Comparison of ENCODE assay signal across 31 cellular contexts in genomic region chr4:23212558-23212957, GRCh38.
"Had no signal": no experiment of that assay in that cellular context is flagged by ENCODE, and none has a peak within 500 bp of the region (broad histone marks: within the 10 kb centered on the region; RNA-seq: fewer than 3 reads in every experiment).

No MANE protein-coding gene starts in this region.

- DNase-seq: kidney glomerular epithelial cell; left cardiac atrium; left lung; lower lobe of right lung; mammary epithelial cell; mesenchymal stem cell; naive B cell; natural killer cell; nephron progenitor cell; ovary; retina; right cardiac atrium; stimulated activated CD4-positive, alpha-beta T cell treated with anti-CD3 and anti-CD28 coated beads, Interleukin-12 subunit alpha, Interleukin-12 subunit beta, amount 100 ng/mL, for 4 hours; stimulated activated CD4-positive, alpha-beta T cell treated with anti-CD3 and anti-CD28 coated beads, Interleukin-15, amount 100 ng/mL, for 24 hours; stimulated activated CD4-positive, alpha-beta T cell treated with anti-CD3 and anti-CD28 coated beads, Interleukin-2, amount 100 ng/mL, for 24 hours; stimulated activated CD4-positive, alpha-beta T cell treated with anti-CD3 and anti-CD28 coated beads, Interleukin-4, amount 100 ng/mL, for 24 hours; stimulated activated naive CD4-positive, alpha-beta T cell; tibial artery; trophoblast cell; upper lobe of right lung had no signal

- H3K4me1 Mint-ChIP-seq: naive B cell; natural killer cell; stimulated activated effector memory CD8-positive, alpha-beta T cell treated with anti-CD3 and anti-CD28 coated beads, Interleukin-12 subunit alpha, Interleukin-12 subunit beta, amount 100 ng/mL, for 72 hours had no signal

- H3K9me3 Mint-ChIP-seq: stimulated activated naive CD8-positive, alpha-beta T cell treated with anti-CD3 and anti-CD28 coated beads, Interleukin-15, Interleukin-2, amounts not matched to agents 100 ng/mL and 50 ng/mL, for 24 hours had no signal

- H3K36me3 Mint-ChIP-seq: naive B cell; natural killer cell; neural progenitor cell; stimulated activated effector memory CD8-positive, alpha-beta T cell treated with anti-CD3 and anti-CD28 coated beads, Interleukin-12 subunit alpha, Interleukin-12 subunit beta, amount 100 ng/mL, for 72 hours had no signal

- H3K27ac ChIP-seq: hepatocyte, left lung, lower lobe of right lung, neural progenitor cell, ovary, skin epidermis, suprapubic skin, thoracic aorta, tibial artery, upper lobe of right lung had no signal

- ATAC-seq: left cardiac atrium; left lung; lower lobe of right lung; natural killer cell; right cardiac atrium; sciatic nerve; stimulated activated effector memory CD8-positive, alpha-beta T cell treated with anti-CD3 and anti-CD28 coated beads, Interleukin-12 subunit alpha, Interleukin-12 subunit beta, amount 100 ng/mL, for 72 hours; upper lobe of right lung had no signal

- FAIRE-seq: keratinocyte, urothelium cell line had no signal

- H2AFZ ChIP-seq: hepatocyte, neural progenitor cell had no signal

- H3K4me2 ChIP-seq: hepatocyte, neural progenitor cell had no signal

- H3K36me3 ChIP-seq: left lung, lower lobe of right lung, neural progenitor cell, ovary, suprapubic skin, thoracic aorta, tibial artery, upper lobe of right lung had no signal

- H3K4me3 ChIP-seq: hepatocyte, left lung, lower lobe of right lung, neural progenitor cell, ovary, skin epidermis, suprapubic skin, thoracic aorta, tibial artery, upper lobe of right lung had no signal

- H3K4me1 ChIP-seq: left lung, lower lobe of right lung, suprapubic skin, tibial artery, upper lobe of right lung had no signal

- H3K79me2 ChIP-seq: hepatocyte had no signal

- H3K27me3 ChIP-seq: hepatocyte, left lung, neural progenitor cell, ovary, suprapubic skin, tibial artery, upper lobe of right lung had no signal

- H3K27me3 Mint-ChIP-seq: naive B cell; progenitor cell of endocrine pancreas; stimulated activated naive CD8-positive, alpha-beta T cell treated with anti-CD3 and anti-CD28 coated beads, Interleukin-15, Interleukin-2, amounts not matched to agents 100 ng/mL and 50 ng/mL, for 24 hours had no signal

- H3K27ac Mint-ChIP-seq: naive B cell; natural killer cell; nephron progenitor cell; neural progenitor cell; progenitor cell of endocrine pancreas; stimulated activated effector memory CD8-positive, alpha-beta T cell treated with anti-CD3 and anti-CD28 coated beads, Interleukin-12 subunit alpha, Interleukin-12 subunit beta, amount 100 ng/mL, for 72 hours; stimulated activated naive CD8-positive, alpha-beta T cell treated with anti-CD3 and anti-CD28 coated beads, Interleukin-15, Interleukin-2, amounts not matched to agents 100 ng/mL and 50 ng/mL, for 24 hours had no signal

- H3K4me3 Mint-ChIP-seq: naive B cell; natural killer cell; nephron progenitor cell; neural progenitor cell; stimulated activated effector memory CD8-positive, alpha-beta T cell treated with anti-CD3 and anti-CD28 coated beads, Interleukin-12 subunit alpha, Interleukin-12 subunit beta, amount 100 ng/mL, for 72 hours; stimulated activated naive CD8-positive, alpha-beta T cell treated with anti-CD3 and anti-CD28 coated beads, Interleukin-15, Interleukin-2, amounts not matched to agents 100 ng/mL and 50 ng/mL, for 24 hours had no signal
